19 cellular contexts compared by ENCODE assay signal in the genomic region with DNA sequence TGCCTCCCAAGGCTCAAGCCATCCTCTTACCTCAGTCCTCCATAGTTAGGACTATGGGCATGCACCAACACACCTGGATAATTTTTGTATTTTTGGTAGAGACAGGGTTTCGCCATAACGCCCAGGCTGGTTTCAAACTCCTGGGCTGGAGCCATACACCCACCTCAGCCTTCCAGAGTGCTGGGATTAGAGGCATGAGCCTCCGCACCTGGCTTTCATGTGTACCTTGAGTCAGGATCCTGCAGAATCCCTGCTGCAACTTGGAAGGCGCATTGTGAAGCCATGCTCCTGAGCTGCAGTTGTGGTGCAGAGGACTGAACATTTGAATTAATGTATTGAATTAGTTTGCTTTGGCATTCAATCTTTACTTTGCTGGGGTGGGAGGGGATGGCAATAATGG.
"Had no signal": no experiment of that assay in that cellular context is flagged by ENCODE, and none has a peak within 500 bp of the region (broad histone marks: within the 10 kb centered on the region; RNA-seq: fewer than 3 reads in every experiment).

No MANE protein-coding gene starts in this region.

- H3K4me1 ChIP-seq: ascending aorta, prostate gland, vagina had no signal

- H3K4me3 ChIP-seq: ascending aorta, lung, prostate gland, skin epidermis, vagina had no signal

- ATAC-seq: activated CD4-positive, alpha-beta T cell treated with anti-CD3 and anti-CD28 coated beads for 36 hours; effector memory CD8-positive, alpha-beta T cell; right cardiac atrium; WTC11 had no signal

- H3K36me3 ChIP-seq: ascending aorta, prostate gland, vagina had no signal

- H3K27me3 ChIP-seq: ascending aorta, vagina had no signal

- H3K27me3 Mint-ChIP-seq: activated CD4-positive, alpha-beta T cell treated with anti-CD3 and anti-CD28 coated beads for 36 hours; activated CD8-positive, alpha-beta memory T cell treated with anti-CD3 and anti-CD28 coated beads, Interleukin-2, amount 10 ng/mL, durations not matched to agents 7 days and 5 days; activated T-helper 17 cell treated with anti-CD3 and anti-CD28 coated beads, Interleukin-2, amount 50 U/mL, for 72 hours; effector memory CD8-positive, alpha-beta T cell; stimulated activated naive CD8-positive, alpha-beta T cell treated with anti-CD3 and anti-CD28 coated beads, Interleukin-15, Interleukin-2, amounts not matched to agents 100 ng/mL and 50 ng/mL, for 24 hours had no signal

- H3K36me3 Mint-ChIP-seq: activated CD8-positive, alpha-beta memory T cell treated with anti-CD3 and anti-CD28 coated beads, Interleukin-2, amount 10 ng/mL, durations not matched to agents 7 days and 5 days; WTC11 had no signal

- H3K4me3 Mint-ChIP-seq: activated CD4-positive, alpha-beta T cell treated with anti-CD3 and anti-CD28 coated beads for 36 hours; activated CD8-positive, alpha-beta memory T cell treated with anti-CD3 and anti-CD28 coated beads, Interleukin-2, amount 10 ng/mL, durations not matched to agents 7 days and 5 days; activated naive CD4-positive, alpha-beta T cell treated with anti-CD3 and anti-CD28 coated beads for 36 hours; neural crest cell; stimulated activated naive CD8-positive, alpha-beta T cell treated with anti-CD3 and anti-CD28 coated beads, Interleukin-15, Interleukin-2, amounts not matched to agents 100 ng/mL and 50 ng/mL, for 24 hours; WTC11 had no signal

- DNase-seq: activated CD4-positive, alpha-beta T cell treated with anti-CD3 and anti-CD28 coated beads for 36 hours; activated CD4-positive, alpha-beta T cell treated with anti-CD3 and anti-CD28 coated beads, Interleukin-2, amount 50 U/mL, for 48 hours; activated CD8-positive, alpha-beta memory T cell treated with anti-CD3 and anti-CD28 coated beads, Interleukin-2, amount 10 ng/mL, durations not matched to agents 7 days and 5 days; activated naive CD4-positive, alpha-beta T cell treated with anti-CD3 and anti-CD28 coated beads for 36 hours; effector memory CD8-positive, alpha-beta T cell; midbrain; right cardiac atrium; trophoblast cell had no signal

- H3K9me3 ChIP-seq: ascending aorta, prostate gland, vagina had no signal

- H3K27ac ChIP-seq: ascending aorta, prostate gland, vagina had no signal

- H3K9me3 Mint-ChIP-seq: activated naive CD4-positive, alpha-beta T cell treated with anti-CD3 and anti-CD28 coated beads for 36 hours; activated T-helper 17 cell treated with anti-CD3 and anti-CD28 coated beads, Interleukin-2, amount 50 U/mL, for 72 hours; effector memory CD8-positive, alpha-beta T cell; neural crest cell; stimulated activated naive CD8-positive, alpha-beta T cell treated with anti-CD3 and anti-CD28 coated beads, Interleukin-15, Interleukin-2, amounts not matched to agents 100 ng/mL and 50 ng/mL, for 24 hours; WTC11 had no signal

- H3K27ac Mint-ChIP-seq: activated CD4-positive, alpha-beta T cell treated with anti-CD3 and anti-CD28 coated beads for 36 hours; WTC11 had no signal

- FAIRE-seq: bronchial epithelial cell, islet of Langerhans had no signal
